ENCODE assay signal across 1 cellular context in the genomic region with DNA sequence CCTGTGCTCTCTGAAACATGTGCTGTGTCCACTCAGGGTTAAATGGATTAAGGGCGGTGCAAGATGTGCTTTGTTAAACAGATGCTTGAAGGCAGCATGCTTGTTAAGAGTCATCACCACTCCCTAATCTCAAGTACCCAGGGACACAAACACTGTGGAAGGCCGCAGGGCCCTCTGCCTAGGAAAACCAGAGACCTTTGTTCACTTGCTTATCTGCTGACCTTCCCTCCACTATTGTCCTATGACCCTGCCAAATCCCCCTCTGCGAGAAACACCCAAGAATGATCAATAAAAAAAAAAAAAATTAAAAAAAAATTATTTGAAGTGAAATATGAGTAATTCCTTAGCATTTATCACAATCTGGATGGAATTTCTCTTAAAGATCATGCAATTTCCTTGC.
TF ChIP-seq lines count a peak whose summit lies in the region.
"Not testable (repeated sequence)": the region's sequence is repeated elsewhere in the genome, so short reads cannot be mapped to it uniquely, and the experiment has no call there.

No MANE protein-coding gene starts in this region.

TF ChIP-seq in HepG2, 621 proteins besides CTCF, POLR2A, EP300 and RAD21:
- TF ChIP-seq BCL6 (CRISPR knock-in tag; IDR thresholded peaks at IDR 0.05) (0 out of 2 replicates have a peak, but pooled peaks have one; percentile 58), SOX6 (CRISPR knock-in tag; IDR thresholded peaks at IDR 0.05) (peak; percentile 46), SOX13 (CRISPR knock-in tag; conservative IDR thresholded peaks at IDR 0.05 in 1 of 2, IDR thresholded peaks at IDR 0.05 in 1 of 2) (peak in 1 of 2 experiments; percentile 52; a peak in 2 of 4 replicates)
- TF ChIP-seq SOX6, SOX13 (IDR thresholded peaks at IDR 0.05): not testable (repeated sequence)
